ENCODE assay signal across 19 cellular contexts in the genomic region with DNA sequence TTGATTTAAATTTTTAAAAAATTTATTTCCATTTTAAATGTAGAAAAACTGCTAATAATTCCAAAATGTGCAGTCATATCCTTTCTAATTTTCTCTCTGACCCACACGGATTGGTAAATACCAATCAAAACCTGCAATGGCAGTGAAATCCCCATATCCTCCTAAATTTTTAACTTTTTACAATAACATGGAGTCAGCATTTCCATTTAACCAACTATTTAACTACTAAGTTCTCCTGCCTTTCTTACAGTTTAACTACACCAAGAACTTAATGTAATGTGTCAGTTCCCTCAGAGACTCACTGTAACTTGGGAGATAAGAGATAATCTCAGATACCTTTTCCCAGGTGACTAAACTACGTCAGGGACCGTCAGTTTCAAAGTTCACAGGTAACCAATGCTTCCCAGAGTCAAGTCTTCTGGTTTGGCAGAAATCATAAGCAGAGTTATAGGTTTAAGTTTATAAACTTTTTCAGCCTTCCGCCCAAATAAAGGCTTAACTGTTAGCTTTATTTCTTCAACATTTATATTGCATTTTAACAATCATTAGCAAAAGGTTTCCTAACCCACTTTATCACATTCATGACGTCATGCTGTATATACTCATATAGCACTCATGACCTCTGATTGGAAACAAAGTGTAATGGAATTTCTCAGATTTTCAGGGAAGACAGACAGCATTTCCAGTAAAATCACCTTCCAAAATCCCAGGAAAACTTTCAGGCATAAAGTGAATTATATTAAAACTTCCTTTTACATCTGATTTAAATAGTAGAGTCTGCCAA. TPM values are rescaled to one million over a fixed set of nuclear protein-coding genes. Genes with fewer than 3 reads are reported as not detected.
DNase-seq lines count a peak whose midpoint lies in the region; ATAC-seq, FAIRE-seq and TF ChIP-seq lines count a peak whose summit lies in the region.
"Had no signal": no experiment of that assay in that cellular context is flagged by ENCODE, and none has a peak within 500 bp of the region (broad histone marks: within the 10 kb centered on the region; RNA-seq: fewer than 3 reads in every experiment).

No MANE protein-coding gene starts in this region.

- no peak overlapping the region for H3K56ac ChIP-seq in mesendoderm (ENCODE audit: low read length)

- CTCF ChIA-PET in CD4-positive, alpha-beta T cell (lab: Charles Lee), result interaction anchor here (1.4 kb wide), 1 partner anchor 144 kb away, joined by 5 read pairs; no protein-coding TSS in a partner anchor
- CTCF ChIA-PET in endothelial cell of umbilical vein (lab: Charles Lee), result interaction anchor here (0.8 to 2.9 kb wide), 2 partner anchors 8 to 19 kb away, joined by 3 to 28 read pairs; a partner anchor contains a TSS

- no peaks in the 10 kb centered on the region for H3K27me3 ChIP-seq in CD4-positive, alpha-beta T cell (ENCODE audit: control insufficient read depth, insufficient read depth, low read length)
- H3K27me3 ChIP-seq in endothelial cell of umbilical vein (ENCODE audit: control insufficient read depth in 2 of 2, insufficient read depth in 2 of 2, low read length in 2 of 2) (no peaks in the 10 kb centered on the region), mesendoderm (ENCODE audit: insufficient read depth, low read length, poor library complexity) (no peaks in the 10 kb centered on the region), vagina (no peaks in the 10 kb centered on the region)
- H3K27me3 ChIP-seq: tibial artery had no signal

- peaks cover 74% of the 10 kb centered on the region for H3K36me3 Mint-ChIP-seq in CD4-positive, alpha-beta T cell (ENCODE audit: low read depth)
- peaks cover 4% of the 10 kb centered on the region for H3K36me3 Mint-ChIP-seq in IgD-negative memory B cell
- H3K36me3 Mint-ChIP-seq in activated T-helper 2 cell treated with anti-CD3 and anti-CD28 coated beads, Interferon-gamma antibody, Interleukin-2, Interleukin-4, amounts not matched to agents 10 μg/mL and 5 μg/mL and 100 μg/mL, durations not matched to agents 14 hours and 24 hours and 36 hours (ENCODE audit: low read depth), result peaks cover 64% of the 10 kb centered on the region

- dilution Hi-C loops in endothelial cell of umbilical vein (cut with MboI; ENCODE audit: extremely low pct_ligation_motif_present, low sequenced_read_pairs), result no loop called here

- H3K4me2 ChIP-seq in endothelial cell of umbilical vein (ENCODE audit: insufficient read depth, low read length), result no peak overlapping the region
- no peak overlapping the region for H3K4me2 ChIP-seq in mesendoderm (ENCODE audit: low read length)

- intact Hi-C loops in CD4-positive, alpha-beta T cell (cut with DNase I, micrococcal nuclease), result loop anchor here in 1 of 2 experiments (5.0 to 10.0 kb wide), 3 partner anchors 39 to 82 kb away; a partner anchor contains a TSS
- intact Hi-C loops in endothelial cell of umbilical vein (cut with micrococcal nuclease), result loop anchor here (10.0 kb wide), 1 partner anchor 312 kb away; a partner anchor contains a TSS
- intact Hi-C loops in vagina (cut with DNase I), result no loop called here
- intact Hi-C loops in activated T-helper 2 cell treated with anti-CD3 and anti-CD28 coated beads, Interferon-gamma antibody, Interleukin-2, Interleukin-4, amounts not matched to agents 10 μg/mL and 5 μg/mL and 100 μg/mL, durations not matched to agents 14 hours and 24 hours and 36 hours (cut with micrococcal nuclease), result no loop called here

- TF ChIP-seq CTCF in CD4-positive, alpha-beta T cell (IDR thresholded peaks at IDR 0.05), result no peak
- no peak for TF ChIP-seq CTCF in endothelial cell of umbilical vein (IDR thresholded peaks at IDR 0.05; ENCODE audit: extremely low read depth in 1 of 2, insufficient read depth in 1 of 2, low read depth in 1 of 2, low read length in 2 of 2)
- TF ChIP-seq CTCF in vagina (IDR thresholded peaks at IDR 0.05), result no peak

- H2AFZ ChIP-seq in endothelial cell of umbilical vein (ENCODE audit: low read depth, low read length), result no peak overlapping the region

- no peak overlapping the region for H3K23ac ChIP-seq in mesendoderm (ENCODE audit: low read length)

- H3K27ac ChIP-seq in CD4-positive, alpha-beta T cell (ENCODE audit: low read depth, low read length), result no peak overlapping the region
- no peak overlapping the region for H3K27ac ChIP-seq in endothelial cell of umbilical vein (ENCODE audit: insufficient read depth, low read depth, low read length)
- H3K27ac ChIP-seq in mesendoderm (ENCODE audit: low read depth, low read length), result no peak overlapping the region
- H3K27ac ChIP-seq in vagina, result no peak overlapping the region
- H3K27ac ChIP-seq: tibial artery had no signal

- no peak overlapping the region for H3K9ac ChIP-seq in endothelial cell of umbilical vein (replicated peaks; ENCODE audit: extremely low read depth, insufficient read depth, low read length)
- H3K9ac ChIP-seq in mesendoderm (ENCODE audit: low read length), result no peak overlapping the region

- H3K4me1 ChIP-seq in endothelial cell of umbilical vein (ENCODE audit: control insufficient read depth, extremely low read depth, insufficient read depth, low read length) (no peaks in the 10 kb centered on the region), mesendoderm (ENCODE audit: control insufficient read depth, low read depth, low read length) (no peaks in the 10 kb centered on the region), vagina (no peaks in the 10 kb centered on the region)

- H2BK120ac ChIP-seq in mesendoderm (ENCODE audit: low read depth, low read length), result no peak overlapping the region

- H3K9me3 Mint-ChIP-seq in CD4-positive, alpha-beta T cell, result no peaks in the 10 kb centered on the region
- no peaks in the 10 kb centered on the region for H3K9me3 Mint-ChIP-seq in IgD-negative memory B cell
- no peaks in the 10 kb centered on the region for H3K9me3 Mint-ChIP-seq in activated T-helper 2 cell treated with anti-CD3 and anti-CD28 coated beads, Interferon-gamma antibody, Interleukin-2, Interleukin-4, amounts not matched to agents 10 μg/mL and 5 μg/mL and 100 μg/mL, durations not matched to agents 14 hours and 24 hours and 36 hours
- H3K9me3 Mint-ChIP-seq: activated CD4-positive, alpha-beta memory T cell treated with anti-CD3 and anti-CD28 coated beads, Interleukin-2, amount 10 ng/mL, durations not matched to agents 7 days and 5 days; activated T-helper 17 cell treated with anti-CD3 and anti-CD28 coated beads, Interleukin-2, amount 50 U/mL, for 72 hours had no signal

- H2AK5ac ChIP-seq in mesendoderm (ENCODE audit: low read length), result no peak overlapping the region

- WGBS in mesendoderm (ENCODE audit: extremely low coverage, insufficient coverage, low lambda C conversion rate), result 100% methylated on average over 1 of the region's 5 CpGs

- BruUV-seq in endothelial cell of umbilical vein (replicated peaks; lab: Mats Ljungman, UMichigan), result no TSS peak

- no peak for FAIRE-seq in endothelial cell of umbilical vein (lab: Jason Lieb, UNC)

- H3K36me3 ChIP-seq in endothelial cell of umbilical vein (ENCODE audit: control insufficient read depth in 2 of 2, extremely low read depth in 1 of 2, insufficient read depth in 2 of 2, low read length in 2 of 2) (peaks cover 0 to 5% of the 10 kb centered on the region in 2 experiments), mesendoderm (ENCODE audit: control insufficient read depth, insufficient read depth, low read length) (no peaks in the 10 kb centered on the region), vagina (no peaks in the 10 kb centered on the region)
- H3K36me3 ChIP-seq: tibial artery had no signal

- TF ChIP-seq POLR2A in endothelial cell of umbilical vein (IDR thresholded peaks at IDR 0.05; ENCODE audit: low read depth, low read length) (no peak), vagina (IDR thresholded peaks at IDR 0.05) (no peak)

- H3K9me1 ChIP-seq in endothelial cell of umbilical vein (replicated peaks; ENCODE audit: control insufficient read depth, extremely low read depth, insufficient read depth, low read length), result no peaks in the 10 kb centered on the region

- H3K79me1 ChIP-seq in mesendoderm (ENCODE audit: low read length), result peaks cover 9% of the 10 kb centered on the region

- peaks cover 52% of the 10 kb centered on the region for H3K4me1 Mint-ChIP-seq in CD4-positive, alpha-beta T cell (ENCODE audit: low read depth)
- H3K4me1 Mint-ChIP-seq in IgD-negative memory B cell, result peaks cover 4 to 28% (median 16%) of the 10 kb centered on the region in 3 donors
- H3K4me1 Mint-ChIP-seq in activated T-helper 2 cell treated with anti-CD3 and anti-CD28 coated beads, Interferon-gamma antibody, Interleukin-2, Interleukin-4, amounts not matched to agents 10 μg/mL and 5 μg/mL and 100 μg/mL, durations not matched to agents 14 hours and 24 hours and 36 hours (ENCODE audit: low read depth), result peaks cover 32% of the 10 kb centered on the region

- H3K27ac Mint-ChIP-seq in CD4-positive, alpha-beta T cell, result peak overlapping the region; percentile 45
- peak overlapping the region in 2 of 3 donors; percentile 20 to 28 for H3K27ac Mint-ChIP-seq in IgD-negative memory B cell
- no peak overlapping the region for H3K27ac Mint-ChIP-seq in activated T-helper 2 cell treated with anti-CD3 and anti-CD28 coated beads, Interferon-gamma antibody, Interleukin-2, Interleukin-4, amounts not matched to agents 10 μg/mL and 5 μg/mL and 100 μg/mL, durations not matched to agents 14 hours and 24 hours and 36 hours
- H3K27ac Mint-ChIP-seq: activated CD4-positive, alpha-beta memory T cell treated with anti-CD3 and anti-CD28 coated beads, Interleukin-2, amount 10 ng/mL, durations not matched to agents 7 days and 5 days; activated T-helper 17 cell treated with anti-CD3 and anti-CD28 coated beads, Interleukin-2, amount 50 U/mL, for 72 hours had no signal

- no peak overlapping the region for H2BK5ac ChIP-seq in mesendoderm (ENCODE audit: low read length)

- no peak overlapping the region for H3K4me3 ChIP-seq in endothelial cell of umbilical vein (replicated peaks in 1 of 3; ENCODE audit: insufficient read depth in 1 of 3, low read depth in 1 of 3, low read length in 3 of 3)
- H3K4me3 ChIP-seq in mesendoderm (ENCODE audit: low read length), result no peak overlapping the region
- no peak overlapping the region for H3K4me3 ChIP-seq in vagina
- H3K4me3 ChIP-seq: tibial artery had no signal

- no peak for DNase-seq in CD4-positive, alpha-beta T cell
- peak; percentile 25 for DNase-seq in endothelial cell of umbilical vein (ENCODE audit: low read depth, low spot score)
- peak; percentile 36 for DNase-seq in mesendoderm
- DNase-seq in vagina (ENCODE audit: extremely low spot score in 2 of 2), result no peak
- DNase-seq in NCI-H187 treated with DMSO at 0.1 percent for 48 hours (lab: John Stamatoyannopoulos, UW), result no peak
- DNase-seq in activated T-helper 2 cell treated with anti-CD3 and anti-CD28 coated beads, Interferon-gamma antibody, Interleukin-2, Interleukin-4, amounts not matched to agents 10 μg/mL and 5 μg/mL and 100 μg/mL, durations not matched to agents 14 hours and 24 hours and 36 hours (ENCODE audit: low spot score), result no peak
- no peak for DNase-seq in stimulated activated CD4-positive, alpha-beta T cell treated with anti-CD3 and anti-CD28 coated beads, Interleukin-15, amount 100 ng/mL, for 24 hours
- DNase-seq: activated CD4-positive, alpha-beta memory T cell treated with anti-CD3 and anti-CD28 coated beads, Interleukin-2, amount 10 ng/mL, durations not matched to agents 7 days and 5 days; DMS 273 treated with DMSO at 0.1 percent for 48 hours; foreskin melanocyte; mammary epithelial cell; NCI-H1417 treated with DMSO at 0.1 percent for 48 hours; NCI-H524; stimulated activated CD4-positive, alpha-beta T cell treated with anti-CD3 and anti-CD28 coated beads, Interleukin-4, amount 100 ng/mL, for 24 hours; tibial artery had no signal

- H3K9me3 ChIP-seq in CD4-positive, alpha-beta T cell (ENCODE audit: control insufficient read depth, low read length), result no peaks in the 10 kb centered on the region
- H3K9me3 ChIP-seq in endothelial cell of umbilical vein (replicated peaks; ENCODE audit: control insufficient read depth, insufficient read depth, low read length), result no peaks in the 10 kb centered on the region
- H3K9me3 ChIP-seq in vagina, result no peaks in the 10 kb centered on the region
- H3K9me3 ChIP-seq: tibial artery had no signal

- no peak overlapping the region for H3K4ac ChIP-seq in mesendoderm (ENCODE audit: low read depth, low read length)

- H4K8ac ChIP-seq in mesendoderm (ENCODE audit: low read depth, low read length), result no peak overlapping the region

- H3K27me3 Mint-ChIP-seq in CD4-positive, alpha-beta T cell, result no peaks in the 10 kb centered on the region
- H3K27me3 Mint-ChIP-seq in IgD-negative memory B cell, result no peaks in the 10 kb centered on the region
- H3K27me3 Mint-ChIP-seq in activated T-helper 2 cell treated with anti-CD3 and anti-CD28 coated beads, Interferon-gamma antibody, Interleukin-2, Interleukin-4, amounts not matched to agents 10 μg/mL and 5 μg/mL and 100 μg/mL, durations not matched to agents 14 hours and 24 hours and 36 hours (ENCODE audit: low read depth), result no peaks in the 10 kb centered on the region
- H3K27me3 Mint-ChIP-seq: activated CD4-positive, alpha-beta memory T cell treated with anti-CD3 and anti-CD28 coated beads, Interleukin-2, amount 10 ng/mL, durations not matched to agents 7 days and 5 days; activated T-helper 17 cell treated with anti-CD3 and anti-CD28 coated beads, Interleukin-2, amount 50 U/mL, for 72 hours had no signal

- peaks cover 29% of the 10 kb centered on the region for H3K79me2 ChIP-seq in endothelial cell of umbilical vein (ENCODE audit: control insufficient read depth, insufficient read depth, low read length)
- H3K79me2 ChIP-seq in mesendoderm (ENCODE audit: control insufficient read depth, insufficient read depth, low read length), result peaks cover 18% of the 10 kb centered on the region

- no peak overlapping the region for H3K4me3 Mint-ChIP-seq in CD4-positive, alpha-beta T cell
- H3K4me3 Mint-ChIP-seq in IgD-negative memory B cell, result no peak overlapping the region
- H3K4me3 Mint-ChIP-seq in activated T-helper 2 cell treated with anti-CD3 and anti-CD28 coated beads, Interferon-gamma antibody, Interleukin-2, Interleukin-4, amounts not matched to agents 10 μg/mL and 5 μg/mL and 100 μg/mL, durations not matched to agents 14 hours and 24 hours and 36 hours (ENCODE audit: low read depth), result no peak overlapping the region
- H3K4me3 Mint-ChIP-seq: activated CD4-positive, alpha-beta memory T cell treated with anti-CD3 and anti-CD28 coated beads, Interleukin-2, amount 10 ng/mL, durations not matched to agents 7 days and 5 days; activated T-helper 17 cell treated with anti-CD3 and anti-CD28 coated beads, Interleukin-2, amount 50 U/mL, for 72 hours had no signal

- no peaks in the 10 kb centered on the region for H4K20me1 ChIP-seq in endothelial cell of umbilical vein (replicated peaks; ENCODE audit: control insufficient read depth, extremely low read depth, insufficient read depth, low read length)

- no peak for ATAC-seq in CD4-positive, alpha-beta T cell (ENCODE audit: poor library complexity)
- ATAC-seq: activated T-helper 17 cell treated with anti-CD3 and anti-CD28 coated beads, Interleukin-2, amount 50 U/mL, for 72 hours; sciatic nerve had no signal

- POLR2A ChIA-PET in CD4-positive, alpha-beta T cell (lab: Charles Lee), result interaction anchor here (0.8 to 2.7 kb wide), 2 partner anchors 8 to 134 kb away, joined by 4 to 33 read pairs; a partner anchor contains a TSS
- POLR2A ChIA-PET in endothelial cell of umbilical vein (lab: Charles Lee), result no interaction called here

- no peak overlapping the region for H4K5ac ChIP-seq in mesendoderm (ENCODE audit: low read length)

- no peak overlapping the region for H3K18ac ChIP-seq in mesendoderm (ENCODE audit: low read length)

- H2BK15ac ChIP-seq in mesendoderm (replicated peaks; ENCODE audit: low read depth), result no peak overlapping the region

RNA-seq across cellular contexts. Expression of a gene that starts 7.6 kb away (rescaled TPM):
- total RNA-seq in CD4-positive, alpha-beta T cell, result 10 to 100 TPM; 45.0 to 48.7 TPM
- 39.3 TPM for polyA plus RNA-seq in IgD-negative memory B cell
- total RNA-seq in endothelial cell of umbilical vein, result 22.8 and 25.3 TPM in 2 replicates
- polyA plus RNA-seq in endothelial cell of umbilical vein, result 7.3 and 9.1 TPM in 2 replicates
- 8.5 and 9.3 TPM in 2 replicates for polyA plus RNA-seq in endothelial cell of umbilical vein (2011; cell fraction: cytosol; rRNA removed)
- polyA plus RNA-seq in endothelial cell of umbilical vein (2011; cell fraction: nucleus; rRNA removed), result 6.7 and 9.8 TPM in 2 replicates
- polyA plus RNA-seq in endothelial cell of umbilical vein (2012), result 14.4 and 15.9 TPM in 2 replicates
- polyA minus RNA-seq in endothelial cell of umbilical vein, result 11.7 and 12.5 TPM in 2 replicates
- 8.6 TPM for polyA minus RNA-seq in endothelial cell of umbilical vein (2011; cell fraction: cytosol; rRNA and poly(A)+ RNA removed)
- polyA minus RNA-seq in endothelial cell of umbilical vein (2011; cell fraction: nucleus; rRNA and poly(A)+ RNA removed), result 10.0 and 14.7 TPM in 2 replicates
- polyA plus RNA-seq in mesendoderm (2013, experiment 1 of 2), result 56.3 TPM
- 55.6 TPM for polyA plus RNA-seq in mesendoderm (2013, experiment 2 of 2)
- 9.6 TPM for total RNA-seq in vagina
- total RNA-seq in activated T-helper 2 cell treated with anti-CD3 and anti-CD28 coated beads, Interferon-gamma antibody, Interleukin-2, Interleukin-4, amounts not matched to agents 10 μg/mL and 5 μg/mL and 100 μg/mL, durations not matched to agents 14 hours and 24 hours and 36 hours, result 25.2 TPM in 2 replicates

RNA-seq across cellular contexts. Expression of a gene that starts 48.1 kb away (rescaled TPM):
- 10 to 100 TPM; 32.9 to 39.8 TPM for total RNA-seq in CD4-positive, alpha-beta T cell
- 40.0 TPM for polyA plus RNA-seq in IgD-negative memory B cell
- total RNA-seq in endothelial cell of umbilical vein, result 8.1 and 10.6 TPM in 2 replicates
- polyA plus RNA-seq in endothelial cell of umbilical vein, result 4.2 and 6.9 TPM in 2 replicates
- polyA plus RNA-seq in endothelial cell of umbilical vein (2011; cell fraction: cytosol; rRNA removed), result 11.7 and 13.8 TPM in 2 replicates
- 6.6 and 7.3 TPM in 2 replicates for polyA plus RNA-seq in endothelial cell of umbilical vein (2011; cell fraction: nucleus; rRNA removed)
- 6.7 and 14.0 TPM in 2 replicates for polyA plus RNA-seq in endothelial cell of umbilical vein (2012)
- polyA minus RNA-seq in endothelial cell of umbilical vein, result 1.5 and 3.2 TPM in 2 replicates
- polyA minus RNA-seq in endothelial cell of umbilical vein (2011; cell fraction: cytosol; rRNA and poly(A)+ RNA removed), result 5.5 TPM
- 6.7 and 12.9 TPM in 2 replicates for polyA minus RNA-seq in endothelial cell of umbilical vein (2011; cell fraction: nucleus; rRNA and poly(A)+ RNA removed)
- polyA plus RNA-seq in mesendoderm (2013, experiment 1 of 2), result 19.9 TPM
- polyA plus RNA-seq in mesendoderm (2013, experiment 2 of 2), result 18.6 TPM
- 15.7 TPM for total RNA-seq in vagina
- total RNA-seq in activated T-helper 2 cell treated with anti-CD3 and anti-CD28 coated beads, Interferon-gamma antibody, Interleukin-2, Interleukin-4, amounts not matched to agents 10 μg/mL and 5 μg/mL and 100 μg/mL, durations not matched to agents 14 hours and 24 hours and 36 hours, result 7.6 and 9.8 TPM in 2 replicates

RNA-seq across cellular contexts. Expression of a gene that starts 48.2 kb away (rescaled TPM):
- total RNA-seq in CD4-positive, alpha-beta T cell, result under 1 TPM in 1 of 2 experiments, not detected in 1; 0.36 TPM
- not detected for polyA plus RNA-seq in IgD-negative memory B cell
- not detected in 2 replicates for total RNA-seq in endothelial cell of umbilical vein
- polyA plus RNA-seq in endothelial cell of umbilical vein, result not detected in 2 replicates
- not detected in 2 replicates for polyA plus RNA-seq in endothelial cell of umbilical vein (2011; cell fraction: cytosol; rRNA removed)
- polyA plus RNA-seq in endothelial cell of umbilical vein (2011; cell fraction: nucleus; rRNA removed), result 0.37 TPM in 1 of 2 replicates, not detected in the other
- not detected in 2 replicates for polyA plus RNA-seq in endothelial cell of umbilical vein (2012)
- not detected in 2 replicates for polyA minus RNA-seq in endothelial cell of umbilical vein
- polyA minus RNA-seq in endothelial cell of umbilical vein (2011; cell fraction: cytosol; rRNA and poly(A)+ RNA removed), result not detected
- polyA minus RNA-seq in endothelial cell of umbilical vein (2011; cell fraction: nucleus; rRNA and poly(A)+ RNA removed), result not detected in 2 replicates
- 0.69 TPM for polyA plus RNA-seq in mesendoderm (2013, experiment 1 of 2)
- polyA plus RNA-seq in mesendoderm (2013, experiment 2 of 2), result 0.41 TPM
- total RNA-seq in vagina, result 3.4 TPM
- total RNA-seq in activated T-helper 2 cell treated with anti-CD3 and anti-CD28 coated beads, Interferon-gamma antibody, Interleukin-2, Interleukin-4, amounts not matched to agents 10 μg/mL and 5 μg/mL and 100 μg/mL, durations not matched to agents 14 hours and 24 hours and 36 hours, result not detected in 2 replicates
- total RNA-seq: activated CD4-positive, alpha-beta memory T cell treated with anti-CD3 and anti-CD28 coated beads, Interleukin-2, amount 10 ng/mL, durations not matched to agents 7 days and 5 days; OCI-LY7 had no signal

Comparison
In these comparisons a context has a peak if more than half of its experiments do, and no peak if none do; other contexts are left out.
1. DNase-seq: peak in endothelial cell of umbilical vein (single experiment) and mesendoderm (single experiment); none in CD4-positive, alpha-beta T cell (0 of 10), vagina (0 of 2), NCI-H187 treated with DMSO at 0.1 percent for 48 hours (single experiment), activated T-helper 2 cell treated with anti-CD3 and anti-CD28 coated beads, Interferon-gamma antibody, Interleukin-2, Interleukin-4, amounts not matched to agents 10 μg/mL and 5 μg/mL and 100 μg/mL, durations not matched to agents 14 hours and 24 hours and 36 hours (single experiment) and stimulated activated CD4-positive, alpha-beta T cell treated with anti-CD3 and anti-CD28 coated beads, Interleukin-15, amount 100 ng/mL, for 24 hours (single experiment).